ENCODE assay signal across 14 cellular contexts in the genomic region with DNA sequence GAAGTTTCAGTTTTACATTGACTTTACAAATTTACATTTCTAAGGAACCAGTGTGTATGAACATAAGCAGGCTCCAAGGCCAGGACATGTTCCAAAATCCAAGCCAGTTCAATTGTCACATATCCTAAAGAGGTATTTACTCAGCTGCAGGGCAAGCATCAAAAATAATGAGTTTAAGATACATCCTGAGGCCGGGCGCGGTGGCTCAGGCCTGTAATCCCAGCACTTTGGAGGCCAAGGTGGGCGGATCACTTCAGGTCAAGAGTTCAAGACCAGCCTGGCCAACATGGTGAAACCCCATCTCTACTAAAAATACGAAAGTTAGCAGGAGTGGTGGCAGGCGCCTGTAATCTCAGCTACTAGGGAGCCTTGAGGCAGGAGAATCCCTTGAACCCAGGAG. TPM values are rescaled to one million over a fixed set of nuclear protein-coding genes. Genes with fewer than 3 reads are reported as not detected.
DNase-seq lines count a peak whose midpoint lies in the region; TF ChIP-seq lines count a peak whose summit lies in the region.
"Had no signal": no experiment of that assay in that cellular context is flagged by ENCODE, and none has a peak within 500 bp of the region (broad histone marks: within the 10 kb centered on the region; RNA-seq: fewer than 3 reads in every experiment).

No MANE protein-coding gene starts in this region.

- no peaks in the 10 kb centered on the region for H3K36me3 ChIP-seq in tibial nerve
- H3K36me3 ChIP-seq: upper lobe of left lung had no signal

- no peaks in the 10 kb centered on the region for H3K9me3 ChIP-seq in tibial nerve
- H3K9me3 ChIP-seq: body of pancreas, upper lobe of left lung had no signal

- TF ChIP-seq CTCF in chondrocyte (IDR thresholded peaks at IDR 0.05) (no peak), nephron (IDR thresholded peaks at IDR 0.05; ENCODE audit: unreplicated experiment in 3 of 3) (no peak), tibial nerve (IDR thresholded peaks at IDR 0.05) (no peak)

- no peak for TF ChIP-seq EP300 in tibial nerve (IDR thresholded peaks at IDR 0.05)

- no peak overlapping the region for H3K27ac Mint-ChIP-seq in activated naive CD8-positive, alpha-beta T cell
- no peak overlapping the region for H3K27ac Mint-ChIP-seq in activated naive CD8-positive, alpha-beta T cell treated with anti-CD3 and anti-CD28 coated beads for 36 hours
- H3K27ac Mint-ChIP-seq in chondrocyte (ENCODE audit: unreplicated experiment) (peak overlapping the region; percentile 96), nephron (peak overlapping the region; percentile 90 to 98 (median 94))

- 64 to 65% methylated on average over 6 of the region's 6 CpGs for WGBS in tibial nerve, 2 donors

- no peak for TF ChIP-seq POLR2A in tibial nerve (IDR thresholded peaks at IDR 0.05)

- H3K27ac ChIP-seq in tibial nerve, result peak overlapping the region in 3 of 4 donors; percentile 53 to 90 (median 76)

- no peaks in the 10 kb centered on the region for H3K36me3 Mint-ChIP-seq in activated naive CD8-positive, alpha-beta T cell
- no peaks in the 10 kb centered on the region for H3K36me3 Mint-ChIP-seq in activated naive CD8-positive, alpha-beta T cell treated with anti-CD3 and anti-CD28 coated beads for 36 hours
- H3K36me3 Mint-ChIP-seq in chondrocyte (ENCODE audit: low read depth) (no peaks in the 10 kb centered on the region), nephron (ENCODE audit: low read depth) (no peaks in the 10 kb centered on the region)

- H3K27me3 ChIP-seq in tibial nerve, result no peaks in the 10 kb centered on the region
- H3K27me3 ChIP-seq: body of pancreas had no signal

- H3K4me3 ChIP-seq in tibial nerve, result no peak overlapping the region

- H3K4me3 Mint-ChIP-seq in activated naive CD8-positive, alpha-beta T cell, result peak overlapping the region; percentile 31
- no peak overlapping the region for H3K4me3 Mint-ChIP-seq in activated naive CD8-positive, alpha-beta T cell treated with anti-CD3 and anti-CD28 coated beads for 36 hours
- H3K4me3 Mint-ChIP-seq in chondrocyte (ENCODE audit: unreplicated experiment) (peak overlapping the region; percentile 76), nephron (peak overlapping the region; percentile 85 to 94 (median 92))

- H3K4me1 ChIP-seq in tibial nerve, result peaks cover 0 to 38% (median 4%) of the 10 kb centered on the region in 4 donors

- peaks cover 14% of the 10 kb centered on the region for H3K4me1 Mint-ChIP-seq in activated naive CD8-positive, alpha-beta T cell (ENCODE audit: low read depth)
- H3K4me1 Mint-ChIP-seq in activated naive CD8-positive, alpha-beta T cell treated with anti-CD3 and anti-CD28 coated beads for 36 hours, result peaks cover 14% of the 10 kb centered on the region
- H3K4me1 Mint-ChIP-seq in chondrocyte (ENCODE audit: low read depth) (peaks cover 58% of the 10 kb centered on the region), nephron (peaks cover 50% of the 10 kb centered on the region)

- no peak for DNase-seq in activated naive CD8-positive, alpha-beta T cell treated with anti-CD3 and anti-CD28 coated beads for 36 hours
- no peak for DNase-seq in chondrocyte (ENCODE audit: low spot score)
- no peak for DNase-seq in tibial nerve (ENCODE audit: low spot score in 2 of 2)
- DNase-seq in NCI-H146 (lab: John Stamatoyannopoulos, UW), result no peak
- no peak for DNase-seq in cerebellar nuclear complex (lab: John Stamatoyannopoulos, UW)
- DNase-seq in stimulated activated naive CD4-positive, alpha-beta T cell treated with Interleukin-2 at 50 U/mL for 16 hours (lab: John Stamatoyannopoulos, UW), result no peak
- DNase-seq: activated CD4-positive, alpha-beta T cell treated with anti-CD3 and anti-CD28 coated beads for 48 hours; Kasumi-1; NCI-H2107; T-helper 1 cell had no signal

- no peaks in the 10 kb centered on the region for H3K9me3 Mint-ChIP-seq in activated naive CD8-positive, alpha-beta T cell (ENCODE audit: low read depth)
- no peaks in the 10 kb centered on the region for H3K9me3 Mint-ChIP-seq in activated naive CD8-positive, alpha-beta T cell treated with anti-CD3 and anti-CD28 coated beads for 36 hours
- H3K9me3 Mint-ChIP-seq in chondrocyte (ENCODE audit: low read depth) (no peaks in the 10 kb centered on the region), nephron (no peaks in the 10 kb centered on the region)

- peaks cover 24% of the 10 kb centered on the region for H3K27me3 Mint-ChIP-seq in activated naive CD8-positive, alpha-beta T cell
- peaks cover 72% of the 10 kb centered on the region for H3K27me3 Mint-ChIP-seq in activated naive CD8-positive, alpha-beta T cell treated with anti-CD3 and anti-CD28 coated beads for 36 hours
- H3K27me3 Mint-ChIP-seq in chondrocyte (ENCODE audit: low read depth) (no peaks in the 10 kb centered on the region), nephron (ENCODE audit: low read depth) (no peaks in the 10 kb centered on the region)

RNA-seq across cellular contexts. Expression of gene AKIP1, which starts 39.0 kb away (rescaled TPM):
- total RNA-seq in activated naive CD8-positive, alpha-beta T cell treated with anti-CD3 and anti-CD28 coated beads for 36 hours, result 10 to 100 TPM; 29.1 to 30.7 TPM
- 24.0 to 30.1 TPM (median 29.3 TPM) in 3 replicates for total RNA-seq in chondrocyte
- total RNA-seq in tibial nerve, result 10 to 100 TPM; 17.7 to 31.4 (median 22.5) TPM

Comparison
In these comparisons a context has a peak if more than half of its experiments do, and no peak if none do; other contexts are left out.
1. H3K27ac Mint-ChIP-seq: peak in chondrocyte (single experiment) and nephron (3 of 3); none in activated naive CD8-positive, alpha-beta T cell (single experiment) and activated naive CD8-positive, alpha-beta T cell treated with anti-CD3 and anti-CD28 coated beads for 36 hours (single experiment).